In genomic region chr12:42285431-42285830, GRCh38 we compare ENCODE assay signal across 27 cellular contexts.
"Had no signal": no experiment of that assay in that cellular context is flagged by ENCODE, and none has a peak within 500 bp of the region (broad histone marks: within the 10 kb centered on the region; RNA-seq: fewer than 3 reads in every experiment).

No MANE protein-coding gene starts in this region.

- H3K4me3 ChIP-seq: stomach, suprapubic skin, testis, thoracic aorta, thyroid gland, tibial artery, tibial nerve, transverse colon, upper lobe of left lung, upper lobe of right lung, uterus, vagina had no signal

- H3K36me3 ChIP-seq: stomach, suprapubic skin, thoracic aorta, thyroid gland, tibial artery, tibial nerve, transverse colon, upper lobe of left lung, upper lobe of right lung, uterus, vagina had no signal

- H3K27me3 ChIP-seq: stomach, suprapubic skin, testis, thyroid gland, tibial artery, tibial nerve, transverse colon, upper lobe of left lung, upper lobe of right lung, uterus, vagina had no signal

- DNase-seq: stimulated activated CD4-positive, alpha-beta T cell treated with anti-CD3 and anti-CD28 coated beads, Interleukin-2, amount 100 ng/mL, for 48 hours; stimulated activated CD4-positive, alpha-beta T cell treated with anti-CD3 and anti-CD28 coated beads, Interleukin-4, amount 100 ng/mL, for 1 hour; stimulated activated CD4-positive, alpha-beta T cell treated with anti-CD3 and anti-CD28 coated beads, Interleukin-4, amount 100 ng/mL, for 24 hours; stimulated activated CD4-positive, alpha-beta T cell treated with anti-CD3 and anti-CD28 coated beads, Interleukin-4, amount 100 ng/mL, for 4 hours; stimulated activated CD8-positive, alpha-beta memory T cell treated with anti-CD3 and anti-CD28 coated beads, Interleukin-4, amount 100 ng/mL, for 48 hours; stimulated activated naive B cell treated with anti-CD40 and anti-IgM and Interleukin-4, amounts not matched to agents 10 μg/mL and 1 μg/mL and 100 μg/mL, for 72 hours; stimulated activated naive CD4-positive, alpha-beta T cell; stimulated activated naive CD4-positive, alpha-beta T cell treated with Interleukin-2 at 50 U/mL for 16 hours; stimulated activated naive CD8-positive, alpha-beta T cell treated with anti-CD3 and anti-CD28 coated beads, Interleukin-15, amount 100 ng/mL, for 72 hours; stimulated activated naive CD8-positive, alpha-beta T cell treated with anti-CD3 and anti-CD28 coated beads, Interleukin-15, Interleukin-2, amounts not matched to agents 100 U/mL and 50 U/mL, for 24 hours; stomach; substantia nigra; testis; thyroid gland; tibial artery; transverse colon; trophoblast cell; upper lobe of left lung; upper lobe of right lung; uterus had no signal

- FAIRE-seq: urothelium cell line had no signal

- H3K9me3 ChIP-seq: stomach, suprapubic skin, testis, thoracic aorta, thyroid gland, tibial artery, tibial nerve, transverse colon, upper lobe of left lung, upper lobe of right lung, uterus, vagina had no signal

- H3K27ac ChIP-seq: stomach, suprapubic skin, testis, thoracic aorta, thyroid gland, tibial artery, tibial nerve, transverse colon, upper lobe of left lung, upper lobe of right lung, uterus, vagina had no signal

- ATAC-seq: stimulated activated effector memory CD8-positive, alpha-beta T cell treated with anti-CD3 and anti-CD28 coated beads, Interleukin-12 subunit alpha, Interleukin-12 subunit beta, amount 100 ng/mL, for 72 hours; stimulated activated memory B cell treated with anti-CD40 and anti-IgM and Interleukin-4, amounts not matched to agents 10 μg/mL and 1 μg/mL and 100 μg/mL, for 72 hours; stimulated activated naive B cell treated with anti-CD40 and anti-IgM and Interleukin-4, amounts not matched to agents 10 μg/mL and 1 μg/mL and 100 μg/mL, for 72 hours; stimulated activated naive CD8-positive, alpha-beta T cell treated with anti-CD3 and anti-CD28 coated beads, Interleukin-15, amount 100 ng/mL, for 72 hours; stimulated activated naive CD8-positive, alpha-beta T cell treated with anti-CD3 and anti-CD28 coated beads, Interleukin-15, Interleukin-2, amounts not matched to agents 100 U/mL and 50 U/mL, for 24 hours; upper lobe of right lung had no signal

- H3K4me1 ChIP-seq: suprapubic skin, testis, thyroid gland, tibial artery, tibial nerve, transverse colon, upper lobe of left lung, upper lobe of right lung, uterus had no signal
